Comparison of ENCODE assay signal across 1 cellular context in genomic region chr2:16102976-16103380, GRCh38.
TF ChIP-seq lines count a peak whose summit lies in the region.

No MANE protein-coding gene starts in this region.

TF ChIP-seq in GM23338, 12 proteins besides CTCF, POLR2A, EP300 and RAD21 (continued from another document):
- TF ChIP-seq, protein P1, sequence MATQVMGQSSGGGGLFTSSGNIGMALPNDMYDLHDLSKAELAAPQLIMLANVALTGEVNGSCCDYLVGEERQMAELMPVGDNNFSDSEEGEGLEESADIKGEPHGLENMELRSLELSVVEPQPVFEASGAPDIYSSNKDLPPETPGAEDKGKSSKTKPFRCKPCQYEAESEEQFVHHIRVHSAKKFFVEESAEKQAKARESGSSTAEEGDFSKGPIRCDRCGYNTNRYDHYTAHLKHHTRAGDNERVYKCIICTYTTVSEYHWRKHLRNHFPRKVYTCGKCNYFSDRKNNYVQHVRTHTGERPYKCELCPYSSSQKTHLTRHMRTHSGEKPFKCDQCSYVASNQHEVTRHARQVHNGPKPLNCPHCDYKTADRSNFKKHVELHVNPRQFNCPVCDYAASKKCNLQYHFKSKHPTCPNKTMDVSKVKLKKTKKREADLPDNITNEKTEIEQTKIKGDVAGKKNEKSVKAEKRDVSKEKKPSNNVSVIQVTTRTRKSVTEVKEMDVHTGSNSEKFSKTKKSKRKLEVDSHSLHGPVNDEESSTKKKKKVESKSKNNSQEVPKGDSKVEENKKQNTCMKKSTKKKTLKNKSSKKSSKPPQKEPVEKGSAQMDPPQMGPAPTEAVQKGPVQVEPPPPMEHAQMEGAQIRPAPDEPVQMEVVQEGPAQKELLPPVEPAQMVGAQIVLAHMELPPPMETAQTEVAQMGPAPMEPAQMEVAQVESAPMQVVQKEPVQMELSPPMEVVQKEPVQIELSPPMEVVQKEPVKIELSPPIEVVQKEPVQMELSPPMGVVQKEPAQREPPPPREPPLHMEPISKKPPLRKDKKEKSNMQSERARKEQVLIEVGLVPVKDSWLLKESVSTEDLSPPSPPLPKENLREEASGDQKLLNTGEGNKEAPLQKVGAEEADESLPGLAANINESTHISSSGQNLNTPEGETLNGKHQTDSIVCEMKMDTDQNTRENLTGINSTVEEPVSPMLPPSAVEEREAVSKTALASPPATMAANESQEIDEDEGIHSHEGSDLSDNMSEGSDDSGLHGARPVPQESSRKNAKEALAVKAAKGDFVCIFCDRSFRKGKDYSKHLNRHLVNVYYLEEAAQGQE (IDR thresholded peaks at IDR 0.05; ENCODE audit: unreplicated experiment): no peak
- TF ChIP-seq ZNF114 (CRISPR knock-in tag; IDR thresholded peaks at IDR 0.05) (no peak), EZH2phosphoT487 (IDR thresholded peaks at IDR 0.05; ENCODE audit: unreplicated experiment) (no peak), EZH2 (IDR thresholded peaks at IDR 0.05; ENCODE audit: low read depth, unreplicated experiment) (no peak), NANOG (IDR thresholded peaks at IDR 0.05; ENCODE audit: borderline replicate concordance) (no peak), POLR2AphosphoS5 (IDR thresholded peaks at IDR 0.05; ENCODE audit: low read depth) (no peak), JUNB (IDR thresholded peaks at IDR 0.05; ENCODE audit: unreplicated experiment) (no peak), ZNF331 (CRISPR knock-in tag; IDR thresholded peaks at IDR 0.05; ENCODE audit: low read depth) (no peak), CREB1 (CRISPR knock-in tag; IDR thresholded peaks at IDR 0.05; ENCODE audit: low read depth) (no peak), ZNF462 (CRISPR knock-in tag; IDR thresholded peaks at IDR 0.05) (no peak)
